1 cellular context compared by ENCODE assay signal in genomic region chr19:46674416-46675178, GRCh38.
TF ChIP-seq lines count a peak whose summit lies in the region.

No MANE protein-coding gene starts in this region.

TF ChIP-seq in endothelial cell of umbilical vein, 7 proteins besides CTCF, POLR2A, EP300 and RAD21:
- no peak for TF ChIP-seq EZH2 (IDR thresholded peaks at IDR 0.05; ENCODE audit: borderline replicate concordance, low read depth, low read length, severe bottlenecking)
- no peak for TF ChIP-seq MAX (IDR thresholded peaks at IDR 0.05; ENCODE audit: insufficient read depth, insufficient read length)
- no peak for TF ChIP-seq MYC (IDR thresholded peaks at IDR 0.05; ENCODE audit: low read depth, low read length)
- TF ChIP-seq FOS (IDR thresholded peaks at IDR 0.05; ENCODE audit: borderline replicate concordance, insufficient read depth, low read length) = no peak
- TF ChIP-seq GATA2 (IDR thresholded peaks at IDR 0.05; ENCODE audit: insufficient read depth, insufficient read length, low read depth, low read length) = no peak
- no peak for TF ChIP-seq JUN (IDR thresholded peaks at IDR 0.05; ENCODE audit: borderline replicate concordance, insufficient read depth, insufficient read length, low read depth)
- no peak for TF ChIP-seq POLR2AphosphoS5 (IDR thresholded peaks at IDR 0.05; ENCODE audit: insufficient read depth, low read depth, low read length)
